ENCODE assay signal across 8 cellular contexts in the genomic region with DNA sequence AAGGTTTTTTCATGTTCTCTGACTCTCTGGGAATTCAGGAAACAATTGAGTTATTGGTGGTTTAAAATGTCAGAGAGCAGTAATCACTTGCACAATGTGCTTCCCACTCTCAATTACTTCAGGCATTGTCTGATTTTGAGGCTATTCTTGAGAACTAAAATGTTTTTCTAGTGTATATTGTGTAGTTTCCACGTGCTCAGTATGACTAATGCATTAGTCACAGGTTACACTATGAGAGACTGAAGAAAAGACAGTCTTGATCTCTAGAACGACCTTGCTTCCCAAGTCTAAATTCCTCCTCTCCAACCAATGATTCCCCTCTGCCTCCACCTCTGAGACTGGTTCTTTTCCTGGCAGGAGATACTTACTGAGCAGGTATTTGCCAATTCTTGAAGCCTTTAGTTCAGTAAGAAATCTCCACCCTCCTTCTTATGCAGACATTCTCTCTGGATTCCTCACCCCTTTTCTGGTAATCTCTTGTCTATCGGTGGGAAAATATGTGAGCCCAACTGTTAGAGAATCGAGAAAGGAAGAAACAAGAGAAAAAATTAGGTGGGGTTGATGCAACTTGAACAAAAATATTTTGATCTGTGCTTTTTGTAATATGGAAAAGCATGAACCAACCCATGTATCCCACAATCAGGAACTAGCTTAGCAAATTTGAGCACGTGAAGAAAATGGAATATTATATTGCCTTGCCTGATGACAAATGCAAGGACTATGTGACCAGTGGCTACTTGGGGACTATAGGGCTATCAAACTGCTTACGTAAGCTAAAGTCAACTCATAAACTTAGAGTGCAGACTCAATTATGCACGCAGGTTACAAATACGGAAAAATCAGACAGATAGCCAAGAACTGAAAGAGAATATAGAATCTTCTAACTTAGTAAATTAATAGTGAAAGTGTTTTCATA.
A peak's percentile ranks its signal among the peaks of the same experiment; 100 is the strongest.
DNase-seq lines count a peak whose midpoint lies in the region; ATAC-seq, FAIRE-seq and TF ChIP-seq lines count a peak whose summit lies in the region.

No MANE protein-coding gene starts in this region.

- peaks cover 0 to 26% (median 2%) of the 10 kb centered on the region in 10 experiments; a peak in 7 of 20 replicates for H3K4me1 ChIP-seq in BLaER1 treated with 17β-estradiol and CSF1 and Interleukin-3, amounts not matched to agents 10 nM and 100 nM
- H3K4me1 ChIP-seq in adrenal gland (replicated peaks in 1 of 2) (peaks cover 0 to 7% of the 10 kb centered on the region in 2 donors), tibial artery (peaks cover 0 to 2% (median 0%) of the 10 kb centered on the region in 4 donors)

- TF ChIP-seq CTCF in adrenal gland (IDR thresholded peaks at IDR 0.05), result no peak
- TF ChIP-seq CTCF in kidney epithelial cell (IDR thresholded peaks at IDR 0.05; ENCODE audit: insufficient read depth, low read length, poor library complexity, severe bottlenecking), result no peak
- no peak for TF ChIP-seq CTCF in tibial artery (IDR thresholded peaks at IDR 0.05)

- H4K20me1 ChIP-seq in BLaER1 treated with 17β-estradiol and CSF1 and Interleukin-3, amounts not matched to agents 10 nM and 100 nM, result no peaks in the 10 kb centered on the region

- H3K27me3 ChIP-seq in BLaER1 treated with 17β-estradiol and CSF1 and Interleukin-3, amounts not matched to agents 10 nM and 100 nM, result no peaks in the 10 kb centered on the region
- no peaks in the 10 kb centered on the region for H3K27me3 ChIP-seq in adrenal gland
- no peaks in the 10 kb centered on the region for H3K27me3 ChIP-seq in kidney epithelial cell (ENCODE audit: control insufficient read depth, insufficient read depth, low read length)
- no peaks in the 10 kb centered on the region for H3K27me3 ChIP-seq in tibial artery

- H3K36me3 ChIP-seq in BLaER1 treated with 17β-estradiol and CSF1 and Interleukin-3, amounts not matched to agents 10 nM and 100 nM, result 0 out of 22 replicates have a peak, but pooled peaks cover 0 to 3% (median 0%) of the 10 kb centered on the region in 11 experiments
- no peaks in the 10 kb centered on the region for H3K36me3 ChIP-seq in adrenal gland (replicated peaks in 1 of 2)
- no peaks in the 10 kb centered on the region for H3K36me3 ChIP-seq in kidney epithelial cell (ENCODE audit: control insufficient read depth, insufficient read depth, low read length)
- no peaks in the 10 kb centered on the region for H3K36me3 ChIP-seq in tibial artery

- peak; percentile 83 for FAIRE-seq in HTR-8/SVneo (lab: Jason Lieb, UNC)

- peak overlapping the region in 6 of 11 experiments; percentile 3 to 63 (median 35); a peak in 8 of 22 replicates for H3K4me2 ChIP-seq in BLaER1 treated with 17β-estradiol and CSF1 and Interleukin-3, amounts not matched to agents 10 nM and 100 nM

- peak overlapping the region in 2 of 11 experiments; percentile 2 to 12; a peak in 2 of 22 replicates for H3K9ac ChIP-seq in BLaER1 treated with 17β-estradiol and CSF1 and Interleukin-3, amounts not matched to agents 10 nM and 100 nM

- DNase-seq in HTR-8/SVneo (ENCODE audit: insufficient read length, low spot score), result peak; percentile 67
- DNase-seq in adrenal gland, result peak in 1 of 7 donors; percentile 10
- DNase-seq in kidney epithelial cell (ENCODE audit: low read depth), result peak; percentile 96
- DNase-seq in tibial artery, result no peak
- no peak for DNase-seq in NCI-H146 (lab: John Stamatoyannopoulos, UW)
- no peak for DNase-seq in D341Med (ENCODE audit: low spot score)

- H3K9me3 ChIP-seq in BLaER1 treated with 17β-estradiol and CSF1 and Interleukin-3, amounts not matched to agents 10 nM and 100 nM (replicated peaks in 1 of 11), result peaks cover 10 to 23% (median 18%) of the 10 kb centered on the region in 11 experiments
- H3K9me3 ChIP-seq in adrenal gland (replicated peaks in 1 of 3), result no peaks in the 10 kb centered on the region
- H3K9me3 ChIP-seq in tibial artery, result no peaks in the 10 kb centered on the region

- WGBS in adrenal gland, 4 donors, result 55 to 62% (median 59%) methylated on average over 8 of the region's 8 CpGs

- TF ChIP-seq POLR2A in adrenal gland (IDR thresholded peaks at IDR 0.05), result peak in 1 of 2 donors; percentile 38

- H3K27ac ChIP-seq in BLaER1 treated with 17β-estradiol and CSF1 and Interleukin-3, amounts not matched to agents 10 nM and 100 nM, result peak overlapping the region in 3 of 11 experiments; percentile 11 to 57 (median 16); a peak in 4 of 22 replicates
- H3K27ac ChIP-seq in adrenal gland (peak overlapping the region in 3 of 5 donors; percentile 36 to 58 (median 45)), tibial artery (no peak overlapping the region)

- H3K4me3 ChIP-seq in BLaER1 treated with 17β-estradiol and CSF1 and Interleukin-3, amounts not matched to agents 10 nM and 100 nM, result no peak overlapping the region
- H3K4me3 ChIP-seq in adrenal gland (no peak overlapping the region), kidney epithelial cell (ENCODE audit: low read depth, low read length) (no peak overlapping the region), tibial artery (no peak overlapping the region)

- intact Hi-C loops in adrenal gland (cut with DNase I) (no loop called here), tibial artery (cut with DNase I; ENCODE audit: low total_unique reads) (no loop called here)

- ATAC-seq in GM19452 (IDR thresholded peaks at IDR 0.05; ENCODE audit: unreplicated experiment), result no peak

Comparison
In these comparisons a context has a peak if more than half of its experiments do, and no peak if none do; other contexts are left out.
1. H3K27ac ChIP-seq: peak in adrenal gland (3 of 5); none in tibial artery (0 of 2).
2. DNase-seq: peak in HTR-8/SVneo (single experiment) and kidney epithelial cell (single experiment); none in tibial artery (0 of 2), NCI-H146 (single experiment) and D341Med (single experiment).